24 cellular contexts compared by ENCODE assay signal in the genomic region with DNA sequence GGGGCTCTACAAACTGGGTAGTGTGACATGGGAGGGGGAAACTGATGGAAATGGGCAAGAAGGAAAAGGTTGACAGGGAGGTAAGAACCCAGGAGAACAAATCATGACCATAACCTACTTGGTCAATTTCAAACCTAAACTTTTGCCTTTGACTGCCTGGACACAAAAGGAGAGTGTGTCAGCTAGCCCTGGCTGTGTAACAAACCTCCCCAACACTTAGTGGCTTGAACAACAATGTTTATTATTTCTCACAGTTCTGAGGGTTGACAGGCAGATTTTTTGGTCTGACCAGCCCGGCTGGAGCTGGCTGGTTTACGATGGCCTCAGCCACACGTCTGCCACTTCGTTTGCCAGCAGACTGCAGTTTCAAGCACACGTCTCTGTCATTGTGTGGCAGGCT.
A peak's percentile ranks its signal among the peaks of the same experiment; 100 is the strongest.
DNase-seq lines count a peak whose midpoint lies in the region; ATAC-seq, FAIRE-seq and TF ChIP-seq lines count a peak whose summit lies in the region.
"Had no signal": no experiment of that assay in that cellular context is flagged by ENCODE, and none has a peak within 500 bp of the region (broad histone marks: within the 10 kb centered on the region; RNA-seq: fewer than 3 reads in every experiment).

No MANE protein-coding gene starts in this region.

- H3K27ac ChIP-seq in CD4-positive, CD25-positive, alpha-beta regulatory T cell (ENCODE audit: insufficient read depth, low read length, poor library complexity, severe bottlenecking), result no peak overlapping the region
- no peak overlapping the region for H3K27ac ChIP-seq in CD8-positive, alpha-beta T cell (ENCODE audit: low read depth, low read length)
- H3K27ac ChIP-seq: A549; BLaER1 treated with 17β-estradiol and CSF1 and Interleukin-3, amounts not matched to agents 10 nM and 100 nM; HL-60; SJSA1 had no signal

- peak; percentile 55 for FAIRE-seq in bronchial epithelial cell (lab: Jason Lieb, UNC)
- FAIRE-seq: A549 had no signal

- H3K36me3 Mint-ChIP-seq in CD4-positive, CD25-positive, alpha-beta regulatory T cell, result peaks cover 4% of the 10 kb centered on the region
- H3K36me3 Mint-ChIP-seq in CD8-positive, alpha-beta T cell, result no peaks in the 10 kb centered on the region
- peaks cover 0 to 2% (median 0%) of the 10 kb centered on the region in 3 donors for H3K36me3 Mint-ChIP-seq in naive thymus-derived CD8-positive, alpha-beta T cell

- H3K27me3 ChIP-seq in CD4-positive, CD25-positive, alpha-beta regulatory T cell (ENCODE audit: control insufficient read depth, insufficient read depth, low read length), result no peaks in the 10 kb centered on the region
- H3K27me3 ChIP-seq in CD8-positive, alpha-beta T cell (ENCODE audit: insufficient read depth, low read length), result no peaks in the 10 kb centered on the region
- H3K27me3 ChIP-seq in bronchial epithelial cell (ENCODE audit: control insufficient read depth, insufficient read depth, low read length), result peaks cover 9% of the 10 kb centered on the region

- peaks cover 10% of the 10 kb centered on the region for H3K27me3 Mint-ChIP-seq in CD4-positive, CD25-positive, alpha-beta regulatory T cell
- H3K27me3 Mint-ChIP-seq in CD8-positive, alpha-beta T cell (ENCODE audit: low read depth), result no peaks in the 10 kb centered on the region
- H3K27me3 Mint-ChIP-seq in naive thymus-derived CD8-positive, alpha-beta T cell, result no peaks in the 10 kb centered on the region

- peaks cover 33% of the 10 kb centered on the region for H3K4me1 ChIP-seq in CD4-positive, CD25-positive, alpha-beta regulatory T cell (ENCODE audit: control insufficient read depth, insufficient read depth, low read length, poor library complexity, severe bottlenecking)
- peaks cover 35% of the 10 kb centered on the region for H3K4me1 ChIP-seq in CD8-positive, alpha-beta T cell (ENCODE audit: insufficient read depth, low read length)
- H3K4me1 ChIP-seq: A549, HAP-1, SJSA1 had no signal

- H3K27ac Mint-ChIP-seq in CD4-positive, CD25-positive, alpha-beta regulatory T cell, result peak overlapping the region; percentile 67 to 88 (median 87)
- H3K27ac Mint-ChIP-seq in CD8-positive, alpha-beta T cell, result peak overlapping the region; percentile 70
- H3K27ac Mint-ChIP-seq in naive thymus-derived CD8-positive, alpha-beta T cell, result peak overlapping the region; percentile 7 to 96 (median 92)
- H3K27ac Mint-ChIP-seq: GM23338 had no signal

- no peak for TF ChIP-seq CTCF in CD8-positive, alpha-beta T cell (IDR thresholded peaks at IDR 0.05)
- no peak for TF ChIP-seq CTCF in bronchial epithelial cell (IDR thresholded peaks at IDR 0.05; ENCODE audit: insufficient read depth, low read length, severe bottlenecking)
- TF ChIP-seq CTCF in GM10266 (IDR thresholded peaks at IDR 0.05; ENCODE audit: control insufficient read depth, insufficient read depth, low read depth, missing control alignments), result no peak

- CTCF ChIA-PET in CD8-positive, alpha-beta T cell (lab: Charles Lee), result interaction anchor here (0.9 kb wide), 1 partner anchor 10 kb away, joined by 3 read pairs; no protein-coding TSS in a partner anchor

- POLR2A ChIA-PET in CD8-positive, alpha-beta T cell (lab: Charles Lee), result interaction anchor here (0.9 kb wide), 1 partner anchor 8 kb away, joined by 3 read pairs; no protein-coding TSS in a partner anchor
- POLR2A ChIA-PET in naive thymus-derived CD8-positive, alpha-beta T cell (lab: Charles Lee), result interaction anchor here (1.4 kb wide), 1 partner anchor 26 kb away, joined by 3 read pairs; no protein-coding TSS in a partner anchor

- H3K4me3 ChIP-seq in CD4-positive, CD25-positive, alpha-beta regulatory T cell (ENCODE audit: low read depth, low read length), result no peak overlapping the region
- H3K4me3 ChIP-seq in CD8-positive, alpha-beta T cell (ENCODE audit: low read depth, low read length), result no peak overlapping the region
- H3K4me3 ChIP-seq in bronchial epithelial cell (ENCODE audit: low read depth, low read length), result no peak overlapping the region
- H3K4me3 ChIP-seq: A549; BLaER1 treated with 17β-estradiol and CSF1 and Interleukin-3, amounts not matched to agents 10 nM and 100 nM; GM23338; HAP-1; SJSA1 had no signal

- intact Hi-C loops in CD8-positive, alpha-beta T cell (cut with DNase I, micrococcal nuclease), result no loop called here
- intact Hi-C loops in left ventricle myocardium superior (cut with micrococcal nuclease), result no loop called here

- ATAC-seq in CD4-positive, CD25-positive, alpha-beta regulatory T cell (ENCODE audit: low read depth in 2 of 2), result no peak
- ATAC-seq in CD8-positive, alpha-beta T cell, result no peak
- no peak for ATAC-seq in naive thymus-derived CD8-positive, alpha-beta T cell
- ATAC-seq in GM19397 (IDR thresholded peaks at IDR 0.05; ENCODE audit: unreplicated experiment) (no peak), left ventricle myocardium superior (no peak)
- ATAC-seq: A549, GM23338 had no signal

- no peak for DNase-seq in CD4-positive, CD25-positive, alpha-beta regulatory T cell
- no peak for DNase-seq in CD8-positive, alpha-beta T cell
- DNase-seq in bronchial epithelial cell (ENCODE audit: low read depth), result no peak
- DNase-seq in naive thymus-derived CD8-positive, alpha-beta T cell, result no peak
- no peak for DNase-seq in GM10266 (ENCODE audit: extremely low spot score)
- no peak for DNase-seq in left ventricle myocardium superior
- DNase-seq: AML-193, DMS153, DND-41, NCI-H1048, NCI-H1417, NCI-H1694, NCI-H2029 treated with DMSO at 0.1 percent for 48 hours, NCI-H446 treated with DMSO at 0.1 percent for 48 hours, NCI-H526 treated with DMSO at 0.1 percent for 48 hours, Right ventricle myocardium superior, RPMI8226 had no signal

- peaks cover 5 to 51% (median 22%) of the 10 kb centered on the region in 4 donors for H3K4me1 Mint-ChIP-seq in CD4-positive, CD25-positive, alpha-beta regulatory T cell
- peaks cover 39% of the 10 kb centered on the region for H3K4me1 Mint-ChIP-seq in CD8-positive, alpha-beta T cell (ENCODE audit: low read depth)
- peaks cover 25 to 44% (median 39%) of the 10 kb centered on the region in 4 donors for H3K4me1 Mint-ChIP-seq in naive thymus-derived CD8-positive, alpha-beta T cell

- H3K36me3 ChIP-seq in CD4-positive, CD25-positive, alpha-beta regulatory T cell (ENCODE audit: control insufficient read depth, insufficient read depth, low read length), result no peaks in the 10 kb centered on the region
- no peaks in the 10 kb centered on the region for H3K36me3 ChIP-seq in CD8-positive, alpha-beta T cell (ENCODE audit: insufficient read depth, low read length)
- H3K36me3 ChIP-seq in bronchial epithelial cell (ENCODE audit: control insufficient read depth, insufficient read depth, low read length), result no peaks in the 10 kb centered on the region
- H3K36me3 ChIP-seq: BLaER1 treated with 17β-estradiol and CSF1 and Interleukin-3, amounts not matched to agents 10 nM and 100 nM; HAP-1; SJSA1 had no signal

- no peak overlapping the region for H3K4me3 Mint-ChIP-seq in CD4-positive, CD25-positive, alpha-beta regulatory T cell
- no peak overlapping the region for H3K4me3 Mint-ChIP-seq in CD8-positive, alpha-beta T cell
- no peak overlapping the region for H3K4me3 Mint-ChIP-seq in naive thymus-derived CD8-positive, alpha-beta T cell
- H3K4me3 Mint-ChIP-seq: GM23338 had no signal

- no peaks in the 10 kb centered on the region for H3K9me3 ChIP-seq in CD4-positive, CD25-positive, alpha-beta regulatory T cell (ENCODE audit: control insufficient read depth in 2 of 2, low read length in 2 of 2)
- H3K9me3 ChIP-seq in CD8-positive, alpha-beta T cell (ENCODE audit: low read length), result no peaks in the 10 kb centered on the region
- H3K9me3 ChIP-seq: A549, HAP-1 had no signal

- peaks cover 0 to 4% (median 0%) of the 10 kb centered on the region in 7 donors for H3K9me3 Mint-ChIP-seq in CD4-positive, CD25-positive, alpha-beta regulatory T cell
- peaks cover 4% of the 10 kb centered on the region for H3K9me3 Mint-ChIP-seq in CD8-positive, alpha-beta T cell
- H3K9me3 Mint-ChIP-seq in naive thymus-derived CD8-positive, alpha-beta T cell, result peaks cover 0 to 7% (median 0%) of the 10 kb centered on the region in 9 donors
